1 cellular context compared by ENCODE assay signal in genomic region chrX:70454441-70455365, GRCh38.
TF ChIP-seq lines count a peak whose summit lies in the region.

No MANE protein-coding gene starts in this region.

TF ChIP-seq in HEK293, 187 proteins besides CTCF, POLR2A, EP300 and RAD21 (continued from another document and continues in another):
- TF ChIP-seq ZBTB11 (tag by site-specific recombination; conservative IDR thresholded peaks at IDR 0.05; ENCODE audit: low read depth): peak; percentile 5; the same call in 1 of the 2 replicates
- TF ChIP-seq ZNF548 (tag by site-specific recombination; IDR thresholded peaks at IDR 0.05): no peak
- TF ChIP-seq PATZ1 (tag by site-specific recombination; IDR thresholded peaks at IDR 0.05): peak; percentile 84
- TF ChIP-seq PRDM6 (tag by site-specific recombination; IDR thresholded peaks at IDR 0.05): no peak
- no peak for TF ChIP-seq ZSCAN18 (tag by site-specific recombination; IDR thresholded peaks at IDR 0.05)
- TF ChIP-seq ZNF311 (tag by site-specific recombination; IDR thresholded peaks at IDR 0.05; ENCODE audit: borderline replicate concordance): no peak
- TF ChIP-seq ZNF654 (tag by site-specific recombination; IDR thresholded peaks at IDR 0.05; ENCODE audit: low read depth): peak; percentile 89
- TF ChIP-seq ZSCAN30 (tag by site-specific recombination; IDR thresholded peaks at IDR 0.05): no peak; the same call in 1 of the 2 replicates
- no peak for TF ChIP-seq ZNF202 (tag by site-specific recombination; IDR thresholded peaks at IDR 0.05; ENCODE audit: borderline replicate concordance)
- TF ChIP-seq ZNF704 (tag by site-specific recombination; IDR thresholded peaks at IDR 0.05): no peak
- peak; percentile 61; the same call in 1 of the 2 replicates for TF ChIP-seq KLF8 (tag by site-specific recombination; IDR thresholded peaks at IDR 0.05)
- peak; percentile 47; the same call in 1 of the 2 replicates for TF ChIP-seq ZNF660 (tag by site-specific recombination; IDR thresholded peaks at IDR 0.05)
- no peak for TF ChIP-seq ZNF18 (tag by site-specific recombination; IDR thresholded peaks at IDR 0.05)
- peak; percentile 97 for TF ChIP-seq ZNF692 (tag by site-specific recombination; IDR thresholded peaks at IDR 0.05)
- no peak for TF ChIP-seq INSM2 (tag by site-specific recombination; IDR thresholded peaks at IDR 0.05)
- no peak for TF ChIP-seq ZNF148 (tag by site-specific recombination; IDR thresholded peaks at IDR 0.05; ENCODE audit: borderline replicate concordance)
- TF ChIP-seq SP2 (tag by site-specific recombination; IDR thresholded peaks at IDR 0.05): peak; percentile 95
- TF ChIP-seq ZNF621 (tag by site-specific recombination; IDR thresholded peaks at IDR 0.05): no peak
- TF ChIP-seq KLF7 (tag by site-specific recombination; IDR thresholded peaks at IDR 0.05; ENCODE audit: borderline replicate concordance): no peak; the same call in 1 of the 2 replicates
- no peak for TF ChIP-seq ZNF48 (tag by site-specific recombination; IDR thresholded peaks at IDR 0.05)
- peak; percentile 80; the same call in 1 of the 2 replicates for TF ChIP-seq GLIS2 (tag by site-specific recombination; IDR thresholded peaks at IDR 0.05)
- no peak for TF ChIP-seq MYNN (tag by site-specific recombination; IDR thresholded peaks at IDR 0.05; ENCODE audit: borderline replicate concordance)
- 0 out of 2 replicates have a peak, but pooled peaks have one; percentile 21 for TF ChIP-seq WT1 (tag by site-specific recombination; IDR thresholded peaks at IDR 0.05)
- TF ChIP-seq PRDM10 (tag by site-specific recombination; IDR thresholded peaks at IDR 0.05): peak; percentile 92
- no peak for TF ChIP-seq ZNF157 (tag by site-specific recombination; IDR thresholded peaks at IDR 0.05)
- TF ChIP-seq ZBTB44 (tag by site-specific recombination; IDR thresholded peaks at IDR 0.05): no peak
- no peak for TF ChIP-seq ZNF19 (tag by site-specific recombination; IDR thresholded peaks at IDR 0.05; ENCODE audit: low read depth)
